ENCODE assay signal across 23 cellular contexts in the genomic region with DNA sequence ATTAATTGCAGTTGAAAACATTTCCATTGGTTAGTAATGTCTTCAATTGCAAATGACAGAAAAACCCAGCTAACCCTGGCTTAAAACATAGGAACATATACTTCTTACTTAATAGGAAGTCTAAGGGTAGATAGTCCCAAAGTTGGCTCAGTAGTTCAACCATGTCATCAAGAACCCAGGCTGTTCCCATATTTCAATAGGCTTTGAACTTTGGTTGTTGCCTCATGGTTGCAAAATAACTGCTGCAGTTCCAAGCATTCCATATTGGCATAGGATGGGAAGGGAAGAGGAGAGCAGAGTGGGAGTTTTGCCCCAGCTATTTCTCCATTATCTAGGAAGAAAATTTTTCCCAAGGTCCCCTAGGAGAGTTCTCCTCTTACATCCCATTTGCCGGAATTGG.
"Had no signal": no experiment of that assay in that cellular context is flagged by ENCODE, and none has a peak within 500 bp of the region (broad histone marks: within the 10 kb centered on the region; RNA-seq: fewer than 3 reads in every experiment).

No MANE protein-coding gene starts in this region.

- H3K4me3 ChIP-seq: coronary artery, esophagus muscularis mucosa, lung, stomach, testis, tibial artery had no signal

- H3K4me1 ChIP-seq: stomach, tibial artery had no signal

- ATAC-seq: left colon; left ventricle myocardium superior; natural killer cell; sciatic nerve; stimulated activated effector memory CD8-positive, alpha-beta T cell treated with anti-CD3 and anti-CD28 coated beads, Interleukin-12 subunit alpha, Interleukin-12 subunit beta, amount 100 ng/mL, for 72 hours had no signal

- H3K27me3 ChIP-seq: esophagus muscularis mucosa, stomach, testis, tibial artery had no signal

- DNase-seq: dermis blood vessel endothelial cell; effector memory CD4-positive, alpha-beta T cell; foreskin melanocyte; hypothalamus; immature natural killer cell; islet precursor cell; kidney glomerular epithelial cell; left colon; left ventricle myocardium superior; natural killer cell; stimulated activated CD4-positive, alpha-beta T cell treated with anti-CD3 and anti-CD28 coated beads, Interleukin-2, amount 100 ng/mL, for 24 hours; stimulated activated CD4-positive, alpha-beta T cell treated with anti-CD3 and anti-CD28 coated beads, Interleukin-4, amount 100 ng/mL, for 24 hours; stimulated activated naive CD4-positive, alpha-beta T cell treated with Interleukin-2 at 50 U/mL for 16 hours; stomach; substantia nigra; testis; tibial artery had no signal

- H3K9me3 ChIP-seq: esophagus muscularis mucosa, stomach, testis, tibial artery had no signal

- H3K36me3 ChIP-seq: esophagus muscularis mucosa, stomach, tibial artery had no signal

- H3K27ac ChIP-seq: coronary artery, esophagus muscularis mucosa, parathyroid adenoma, stomach, testis, tibial artery had no signal
